Comparison of ENCODE assay signal across 8 cellular contexts in the genomic region with DNA sequence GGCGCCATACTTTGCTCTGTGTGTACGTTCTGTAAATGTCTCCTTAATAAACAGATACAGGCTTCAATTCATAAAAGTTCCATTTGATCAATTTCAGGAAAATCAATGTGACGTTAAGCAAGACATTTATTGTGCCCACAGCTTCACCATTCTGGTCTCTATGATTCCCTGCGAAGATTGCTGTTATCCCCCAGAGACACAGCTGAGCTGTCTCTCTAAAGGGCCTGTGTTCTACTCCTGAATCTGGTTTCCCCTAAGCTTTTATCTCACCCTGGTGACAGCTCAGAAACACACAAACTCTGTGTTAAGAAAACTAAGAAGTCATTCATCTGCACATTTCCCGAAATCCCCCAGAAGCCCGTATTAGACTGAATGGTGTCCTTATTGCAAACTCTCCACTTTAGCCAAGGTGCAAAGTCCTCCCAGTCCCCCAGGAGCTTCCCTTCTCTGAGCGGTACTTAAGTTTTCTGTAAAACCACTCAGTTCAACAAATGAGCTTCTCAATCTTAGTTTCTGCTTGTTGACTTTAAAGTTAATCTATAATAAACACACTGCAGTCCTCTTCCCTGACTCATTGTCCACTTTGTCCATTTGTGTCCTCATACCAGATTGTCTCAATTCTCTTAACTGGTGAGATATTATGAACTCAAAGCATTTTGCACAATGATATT. TPM values are rescaled to one million over a fixed set of nuclear protein-coding genes. Genes with fewer than 3 reads are reported as not detected.
DNase-seq lines count a peak whose midpoint lies in the region; ATAC-seq and TF ChIP-seq lines count a peak whose summit lies in the region.

No MANE protein-coding gene starts in this region.

- H3K9me3 ChIP-seq in CD4-positive, alpha-beta T cell (ENCODE audit: control insufficient read depth, low read length) = no peaks in the 10 kb centered on the region
- H3K9me3 ChIP-seq in mesodermal cell (ENCODE audit: control insufficient read depth, low read length) = peaks cover 4% of the 10 kb centered on the region

- peak overlapping the region; percentile 98 for H3K27ac Mint-ChIP-seq in CD4-positive, alpha-beta T cell
- H3K27ac Mint-ChIP-seq in activated naive CD8-positive, alpha-beta T cell treated with anti-CD3 and anti-CD28 coated beads, Interleukin-2, amount 50 U/mL, for 24 hours = peak overlapping the region; percentile 94

- peaks cover 46% of the 10 kb centered on the region for H3K4me1 Mint-ChIP-seq in CD4-positive, alpha-beta T cell (ENCODE audit: low read depth)
- peaks cover 47% of the 10 kb centered on the region for H3K4me1 Mint-ChIP-seq in activated naive CD8-positive, alpha-beta T cell treated with anti-CD3 and anti-CD28 coated beads, Interleukin-2, amount 50 U/mL, for 24 hours

- ATAC-seq in CD4-positive, alpha-beta T cell (ENCODE audit: poor library complexity) = no peak
- ATAC-seq in HG03196 (IDR thresholded peaks at IDR 0.05; ENCODE audit: unreplicated experiment) = peak; percentile 34
- no peak for ATAC-seq in activated naive CD8-positive, alpha-beta T cell treated with anti-CD3 and anti-CD28 coated beads, Interleukin-2, amount 50 U/mL, for 24 hours
- no peak for ATAC-seq in HG02885 (IDR thresholded peaks at IDR 0.05; ENCODE audit: poor library complexity, unreplicated experiment)
- ATAC-seq in GM21390 (IDR thresholded peaks at IDR 0.05; ENCODE audit: unreplicated experiment) = no peak

- peaks cover 45% of the 10 kb centered on the region for H3K36me3 ChIP-seq in mesodermal cell (ENCODE audit: control insufficient read depth, insufficient read depth, low read length)

- H3K27me3 Mint-ChIP-seq in CD4-positive, alpha-beta T cell = no peaks in the 10 kb centered on the region
- no peaks in the 10 kb centered on the region for H3K27me3 Mint-ChIP-seq in activated naive CD8-positive, alpha-beta T cell treated with anti-CD3 and anti-CD28 coated beads, Interleukin-2, amount 50 U/mL, for 24 hours

- peaks cover 49% of the 10 kb centered on the region for H3K36me3 Mint-ChIP-seq in CD4-positive, alpha-beta T cell (ENCODE audit: low read depth)
- peaks cover 43% of the 10 kb centered on the region for H3K36me3 Mint-ChIP-seq in activated naive CD8-positive, alpha-beta T cell treated with anti-CD3 and anti-CD28 coated beads, Interleukin-2, amount 50 U/mL, for 24 hours (ENCODE audit: low read depth)

- CTCF ChIA-PET in CD4-positive, alpha-beta T cell (lab: Charles Lee) = interaction anchor here (0.6 to 1.4 kb wide), 5 partner anchors 9 to 776 kb away, joined by 3 to 5 read pairs (median 3); no protein-coding TSS in a partner anchor

- no peak overlapping the region for H3K27ac ChIP-seq in CD4-positive, alpha-beta T cell (ENCODE audit: low read depth, low read length)
- peak overlapping the region; percentile 64 for H3K27ac ChIP-seq in mesodermal cell (ENCODE audit: low read depth, low read length, severe bottlenecking)

- intact Hi-C loops in CD4-positive, alpha-beta T cell (cut with DNase I, micrococcal nuclease) = loop anchor here (2.0 to 10.0 kb wide), 4 partner anchors 35 to 1105 kb away; partner anchors contain the start of genes GDF9 (in 1 of the 2), HSPA4 (in 1 of the 2), PCBD2 (in 1 of the 2) and UQCRQ (in 1 of the 2)

- no peak for TF ChIP-seq CTCF in CD4-positive, alpha-beta T cell (IDR thresholded peaks at IDR 0.05)

- no peak for DNase-seq in CD4-positive, alpha-beta T cell
- no peak for DNase-seq in activated naive CD8-positive, alpha-beta T cell treated with anti-CD3 and anti-CD28 coated beads, Interleukin-2, amount 50 U/mL, for 24 hours
- DNase-seq in NCI-H345 treated with DMSO at 0.1 percent for 48 hours (lab: John Stamatoyannopoulos, UW; ENCODE audit: unreplicated experiment) = no peak
- DNase-seq in NCI-H187 (lab: John Stamatoyannopoulos, UW) = no peak

- POLR2A ChIA-PET in CD4-positive, alpha-beta T cell (lab: Charles Lee) = interaction anchor here (1.0 to 1.4 kb wide), 2 partner anchors 10 to 256 kb away, joined by 4 to 5 read pairs; partner anchors contain the start of gene PPP2CA

- peaks cover 15% of the 10 kb centered on the region for H3K4me1 ChIP-seq in mesodermal cell (ENCODE audit: control insufficient read depth, insufficient read depth, low read length, poor library complexity, severe bottlenecking)

- H3K9me3 Mint-ChIP-seq in CD4-positive, alpha-beta T cell = no peaks in the 10 kb centered on the region
- H3K9me3 Mint-ChIP-seq in activated naive CD8-positive, alpha-beta T cell treated with anti-CD3 and anti-CD28 coated beads, Interleukin-2, amount 50 U/mL, for 24 hours = no peaks in the 10 kb centered on the region

- 89 to 95% methylated on average over 5 to 6 of the region's 7 CpGs for WGBS in mesodermal cell (ENCODE audit: insufficient coverage in 2 of 2), 2 experiments

- no peaks in the 10 kb centered on the region for H3K27me3 ChIP-seq in CD4-positive, alpha-beta T cell (ENCODE audit: control insufficient read depth, insufficient read depth, low read length)

- H3K4me3 Mint-ChIP-seq in CD4-positive, alpha-beta T cell = peak overlapping the region; percentile 94
- peak overlapping the region; percentile 92 for H3K4me3 Mint-ChIP-seq in activated naive CD8-positive, alpha-beta T cell treated with anti-CD3 and anti-CD28 coated beads, Interleukin-2, amount 50 U/mL, for 24 hours

- H3K4me3 ChIP-seq in mesodermal cell (ENCODE audit: extremely low read depth, insufficient read depth, low read length, poor library complexity, severe bottlenecking) = no peak overlapping the region

RNA-seq across cellular contexts. Expression of gene C5orf15, which starts 1.4 kb away (rescaled TPM):
- 10 to 100 TPM; 12.3 to 15.5 TPM for total RNA-seq in CD4-positive, alpha-beta T cell
- polyA plus RNA-seq in mesodermal cell (2013, experiment 1 of 2) = 76.5 TPM
- polyA plus RNA-seq in mesodermal cell (2013, experiment 2 of 2) = 75.7 TPM

RNA-seq across cellular contexts. Expression of gene VDAC1, which starts 35.0 kb away (rescaled TPM):
- total RNA-seq in CD4-positive, alpha-beta T cell = 10 to 100 TPM; 46.8 to 50.9 TPM
- 215 TPM for polyA plus RNA-seq in mesodermal cell (2013, experiment 1 of 2)
- polyA plus RNA-seq in mesodermal cell (2013, experiment 2 of 2) = 190 TPM
